8 cellular contexts compared by ENCODE assay signal in the genomic region with DNA sequence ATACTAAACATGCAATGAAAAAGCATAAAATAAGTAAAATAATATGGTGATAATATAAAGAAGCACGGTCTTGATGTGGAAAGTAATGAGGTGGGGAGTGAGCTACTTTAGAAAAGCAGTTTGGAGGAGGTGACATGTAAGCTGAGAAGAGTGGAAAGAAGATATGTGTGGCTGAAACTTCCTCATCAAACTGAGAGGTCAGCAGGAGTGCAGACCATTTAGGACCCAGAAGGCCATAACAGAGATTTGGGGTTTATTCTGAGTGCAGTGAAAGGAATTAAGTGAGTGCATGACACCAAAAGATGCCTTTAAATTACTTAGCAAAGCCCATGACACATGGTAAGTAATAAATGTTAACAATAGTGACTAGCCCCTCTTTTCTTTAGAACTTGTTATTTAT. TPM values are rescaled to one million over a fixed set of nuclear protein-coding genes. Genes with fewer than 3 reads are reported as not detected.
A peak's percentile ranks its signal among the peaks of the same experiment; 100 is the strongest.
DNase-seq lines count a peak whose midpoint lies in the region; ATAC-seq and TF ChIP-seq lines count a peak whose summit lies in the region.

No MANE protein-coding gene starts in this region.

- no peak for TF ChIP-seq POLR2A in testis (IDR thresholded peaks at IDR 0.05)

- no peaks in the 10 kb centered on the region for H3K27me3 Mint-ChIP-seq in activated CD8-positive, alpha-beta memory T cell treated with anti-CD3 and anti-CD28 coated beads, Interleukin-2, amount 10 ng/mL, durations not matched to agents 7 days and 5 days
- no peaks in the 10 kb centered on the region for H3K27me3 Mint-ChIP-seq in activated naive CD8-positive, alpha-beta T cell treated with anti-CD3 and anti-CD28 coated beads for 36 hours
- no peaks in the 10 kb centered on the region for H3K27me3 Mint-ChIP-seq in nephron progenitor cell (ENCODE audit: low read depth, poor library complexity)

- H3K4me1 Mint-ChIP-seq in activated CD8-positive, alpha-beta memory T cell treated with anti-CD3 and anti-CD28 coated beads, Interleukin-2, amount 10 ng/mL, durations not matched to agents 7 days and 5 days = peaks cover 29% of the 10 kb centered on the region
- H3K4me1 Mint-ChIP-seq in activated naive CD8-positive, alpha-beta T cell treated with anti-CD3 and anti-CD28 coated beads for 36 hours = peaks cover 36% of the 10 kb centered on the region
- peaks cover 48% of the 10 kb centered on the region for H3K4me1 Mint-ChIP-seq in nephron progenitor cell

- CTCF ChIA-PET in activated CD8-positive, alpha-beta memory T cell treated with anti-CD3 and anti-CD28 coated beads, Interleukin-2, amount 10 ng/mL, durations not matched to agents 7 days and 5 days (lab: Charles Lee) = interaction anchor here (1.0 to 5.6 kb wide), 4 partner anchors 12 to 280 kb away, joined by 3 to 47 read pairs (median 4); no protein-coding TSS in a partner anchor

- peak overlapping the region; percentile 92 for H3K4me3 Mint-ChIP-seq in activated CD8-positive, alpha-beta memory T cell treated with anti-CD3 and anti-CD28 coated beads, Interleukin-2, amount 10 ng/mL, durations not matched to agents 7 days and 5 days
- H3K4me3 Mint-ChIP-seq in activated naive CD8-positive, alpha-beta T cell treated with anti-CD3 and anti-CD28 coated beads for 36 hours = peak overlapping the region; percentile 96
- peak overlapping the region; percentile 97 for H3K4me3 Mint-ChIP-seq in nephron progenitor cell

- H3K36me3 ChIP-seq in testis (ENCODE audit: low read depth, missing control alignments) = no peaks in the 10 kb centered on the region

- H3K9me3 Mint-ChIP-seq in activated CD8-positive, alpha-beta memory T cell treated with anti-CD3 and anti-CD28 coated beads, Interleukin-2, amount 10 ng/mL, durations not matched to agents 7 days and 5 days (ENCODE audit: low read depth) = no peaks in the 10 kb centered on the region
- H3K9me3 Mint-ChIP-seq in activated naive CD8-positive, alpha-beta T cell treated with anti-CD3 and anti-CD28 coated beads for 36 hours = no peaks in the 10 kb centered on the region
- peaks cover 17% of the 10 kb centered on the region for H3K9me3 Mint-ChIP-seq in nephron progenitor cell

- WGBS in testis, 2 donors = 52 to 54% methylated on average over 1 of the region's 1 CpG

- intact Hi-C loops in testis (cut with DNase I; ENCODE audit: low total_unique reads) = no loop called here

- no peak for ATAC-seq in activated CD8-positive, alpha-beta memory T cell treated with anti-CD3 and anti-CD28 coated beads, Interleukin-2, amount 10 ng/mL, durations not matched to agents 7 days and 5 days
- ATAC-seq in HG03108 (IDR thresholded peaks at IDR 0.05; ENCODE audit: unreplicated experiment) = peak; percentile 43

- no peak overlapping the region for H3K4me3 ChIP-seq in testis

- H3K36me3 Mint-ChIP-seq in activated CD8-positive, alpha-beta memory T cell treated with anti-CD3 and anti-CD28 coated beads, Interleukin-2, amount 10 ng/mL, durations not matched to agents 7 days and 5 days = peaks cover 2% of the 10 kb centered on the region
- no peaks in the 10 kb centered on the region for H3K36me3 Mint-ChIP-seq in activated naive CD8-positive, alpha-beta T cell treated with anti-CD3 and anti-CD28 coated beads for 36 hours
- peaks cover 31% of the 10 kb centered on the region for H3K36me3 Mint-ChIP-seq in nephron progenitor cell (ENCODE audit: low read depth)

- H3K27ac ChIP-seq in testis = no peak overlapping the region

- no peaks in the 10 kb centered on the region for H3K9me3 ChIP-seq in testis

- TF ChIP-seq CTCF in nephron progenitor cell (IDR thresholded peaks at IDR 0.05) (no peak), testis (IDR thresholded peaks at IDR 0.05) (no peak)

- DNase-seq in activated CD8-positive, alpha-beta memory T cell treated with anti-CD3 and anti-CD28 coated beads, Interleukin-2, amount 10 ng/mL, durations not matched to agents 7 days and 5 days = no peak
- no peak for DNase-seq in activated CD8-positive, alpha-beta memory T cell treated with anti-CD3 and anti-CD28 coated beads for 24 hours
- DNase-seq in activated naive CD8-positive, alpha-beta T cell treated with anti-CD3 and anti-CD28 coated beads for 36 hours = no peak
- DNase-seq in nephron progenitor cell (no peak), glomerular visceral epithelial cell (ENCODE audit: extremely low spot score) (no peak), testis (no peak), NCI-H82 (lab: John Stamatoyannopoulos, UW) (no peak)

- H3K27ac Mint-ChIP-seq in activated CD8-positive, alpha-beta memory T cell treated with anti-CD3 and anti-CD28 coated beads, Interleukin-2, amount 10 ng/mL, durations not matched to agents 7 days and 5 days = no peak overlapping the region
- peak overlapping the region; percentile 85 for H3K27ac Mint-ChIP-seq in activated naive CD8-positive, alpha-beta T cell treated with anti-CD3 and anti-CD28 coated beads for 36 hours
- peak overlapping the region; percentile 1 for H3K27ac Mint-ChIP-seq in nephron progenitor cell

- H3K4me1 ChIP-seq in testis = peaks cover 7% of the 10 kb centered on the region

- H3K27me3 ChIP-seq in testis = no peaks in the 10 kb centered on the region

RNA-seq across cellular contexts. Expression of gene TMEM182, which starts 24.4 kb away (rescaled TPM):
- total RNA-seq in activated CD8-positive, alpha-beta memory T cell treated with anti-CD3 and anti-CD28 coated beads, Interleukin-2, amount 10 ng/mL, durations not matched to agents 7 days and 5 days = 1 to 10 TPM; 3.7 to 4.4 TPM
- 1 to 10 TPM; 4.4 to 4.5 TPM for total RNA-seq in activated naive CD8-positive, alpha-beta T cell treated with anti-CD3 and anti-CD28 coated beads for 36 hours
- 1 to 10 TPM; 3.0 to 3.6 TPM for total RNA-seq in testis
- polyA plus RNA-seq in testis (ENCODE audit: insufficient read depth, low read depth, low replicate concordance) = 4.1 TPM
